Comparison of ENCODE assay signal across 8 cellular contexts in the genomic region with DNA sequence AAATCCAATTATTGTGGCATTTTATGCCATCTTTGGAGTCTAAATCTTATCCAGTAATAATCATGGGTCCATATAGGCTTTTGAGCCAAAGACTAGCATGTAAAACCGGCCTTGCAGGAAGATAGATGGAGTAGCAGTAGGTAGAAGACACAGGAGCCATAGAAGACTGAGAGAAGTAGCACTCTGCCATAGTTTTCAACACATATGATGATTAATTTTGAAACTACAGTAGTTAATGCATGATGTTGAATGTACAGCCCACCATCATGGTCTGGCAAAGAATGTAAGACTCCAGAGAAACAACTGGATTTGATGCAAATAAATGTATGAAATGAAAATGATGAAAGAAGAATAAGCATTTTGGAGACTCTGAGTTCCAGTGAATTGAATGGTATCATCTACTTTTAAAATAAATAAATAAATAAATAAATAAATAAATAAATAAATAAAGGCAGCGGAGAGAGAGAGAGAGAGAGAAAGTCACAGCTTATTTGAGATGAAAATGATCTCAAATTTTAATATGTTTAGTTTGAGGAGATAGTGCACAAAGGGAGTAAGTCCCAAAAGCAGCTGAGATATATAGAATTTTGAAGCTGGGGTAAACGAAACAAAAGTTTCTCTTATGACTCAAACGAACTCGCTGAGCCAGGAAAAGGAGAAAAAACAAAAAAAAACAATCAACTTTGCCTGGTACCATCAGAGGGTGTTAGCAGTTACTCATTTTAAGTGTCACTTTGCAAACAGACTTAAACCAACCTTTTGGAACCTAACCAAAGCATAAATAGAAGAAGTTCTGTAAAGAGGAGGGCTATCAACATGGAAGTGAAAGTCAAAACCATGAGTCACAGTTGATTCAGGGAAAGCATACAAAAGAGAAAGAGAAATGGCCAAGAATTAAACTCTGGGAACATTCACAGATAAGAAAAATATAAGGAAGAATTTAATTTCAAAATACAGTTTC.
DNase-seq lines count a peak whose midpoint lies in the region; ATAC-seq, FAIRE-seq and TF ChIP-seq lines count a peak whose summit lies in the region.

No MANE protein-coding gene starts in this region.

- H3K4me3 Mint-ChIP-seq in activated CD4-positive, alpha-beta memory T cell treated with anti-CD3 and anti-CD28 coated beads for 36 hours, result no peak overlapping the region
- no peak overlapping the region for H3K4me3 Mint-ChIP-seq in T-helper 2 cell treated with Interferon-gamma antibody and Interleukin-4, amounts not matched to agents 5 μg/mL and 100 μg/mL, for 36 hours

- FAIRE-seq in D721Med (lab: Jason Lieb, UNC), result no peak

- H3K9me3 Mint-ChIP-seq in activated CD4-positive, alpha-beta memory T cell treated with anti-CD3 and anti-CD28 coated beads for 36 hours, result no peaks in the 10 kb centered on the region
- peaks cover 3% of the 10 kb centered on the region for H3K9me3 Mint-ChIP-seq in T-helper 2 cell treated with Interferon-gamma antibody and Interleukin-4, amounts not matched to agents 5 μg/mL and 100 μg/mL, for 36 hours

- no peak overlapping the region for H3K27ac Mint-ChIP-seq in activated CD4-positive, alpha-beta memory T cell treated with anti-CD3 and anti-CD28 coated beads for 36 hours
- H3K27ac Mint-ChIP-seq in T-helper 2 cell treated with Interferon-gamma antibody and Interleukin-4, amounts not matched to agents 5 μg/mL and 100 μg/mL, for 36 hours, result no peak overlapping the region

- no peaks in the 10 kb centered on the region for H3K36me3 Mint-ChIP-seq in activated CD4-positive, alpha-beta memory T cell treated with anti-CD3 and anti-CD28 coated beads for 36 hours
- no peaks in the 10 kb centered on the region for H3K36me3 Mint-ChIP-seq in T-helper 2 cell treated with Interferon-gamma antibody and Interleukin-4, amounts not matched to agents 5 μg/mL and 100 μg/mL, for 36 hours (ENCODE audit: low read depth)

- H3K4me1 Mint-ChIP-seq in activated CD4-positive, alpha-beta memory T cell treated with anti-CD3 and anti-CD28 coated beads for 36 hours (ENCODE audit: low read depth), result no peaks in the 10 kb centered on the region
- no peaks in the 10 kb centered on the region for H3K4me1 Mint-ChIP-seq in T-helper 2 cell treated with Interferon-gamma antibody and Interleukin-4, amounts not matched to agents 5 μg/mL and 100 μg/mL, for 36 hours (ENCODE audit: low read depth)

- H3K27me3 Mint-ChIP-seq in activated CD4-positive, alpha-beta memory T cell treated with anti-CD3 and anti-CD28 coated beads for 36 hours, result no peaks in the 10 kb centered on the region
- H3K27me3 Mint-ChIP-seq in T-helper 2 cell treated with Interferon-gamma antibody and Interleukin-4, amounts not matched to agents 5 μg/mL and 100 μg/mL, for 36 hours (ENCODE audit: low read depth), result no peaks in the 10 kb centered on the region

- ATAC-seq in GM18517 (IDR thresholded peaks at IDR 0.05; ENCODE audit: unreplicated experiment) (peak; percentile 97), HG02759 (IDR thresholded peaks at IDR 0.05; ENCODE audit: unreplicated experiment) (peak; percentile 97)

- DNase-seq in NCI-H2029 treated with DMSO at 0.1 percent for 48 hours (lab: John Stamatoyannopoulos, UW) (peak; percentile 43), epidermal melanocyte (ENCODE audit: insufficient read length, low spot score) (peak; percentile 16), pons (ENCODE audit: low spot score) (peak; percentile 84), D721Med (ENCODE audit: insufficient read length, low spot score) (no peak)
- DNase-seq in activated CD4-positive, alpha-beta memory T cell treated with anti-CD3 and anti-CD28 coated beads for 36 hours, result no peak
- DNase-seq in T-helper 2 cell treated with Interferon-gamma antibody and Interleukin-4, amounts not matched to agents 5 μg/mL and 100 μg/mL, for 36 hours (ENCODE audit: low spot score), result no peak

- CTCF ChIA-PET in activated CD4-positive, alpha-beta memory T cell treated with anti-CD3 and anti-CD28 coated beads for 36 hours (lab: Charles Lee), result no interaction called here

- TF ChIP-seq CTCF in D721Med (IDR thresholded peaks at IDR 0.05; ENCODE audit: insufficient read depth, missing control alignments), result no peak

- intact Hi-C loops in activated CD4-positive, alpha-beta memory T cell treated with anti-CD3 and anti-CD28 coated beads for 36 hours (cut with micrococcal nuclease), result no loop called here

- POLR2A ChIA-PET in activated CD4-positive, alpha-beta memory T cell treated with anti-CD3 and anti-CD28 coated beads for 36 hours (lab: Charles Lee), result no interaction called here

Comparison
In these comparisons a context has a peak if more than half of its experiments do, and no peak if none do; other contexts are left out.
1. DNase-seq: peak in NCI-H2029 treated with DMSO at 0.1 percent for 48 hours (single experiment), epidermal melanocyte (single experiment) and pons (single experiment); none in activated CD4-positive, alpha-beta memory T cell treated with anti-CD3 and anti-CD28 coated beads for 36 hours (single experiment), T-helper 2 cell treated with Interferon-gamma antibody and Interleukin-4, amounts not matched to agents 5 μg/mL and 100 μg/mL, for 36 hours (single experiment) and D721Med (single experiment).